Comparison of ENCODE assay signal across 2 cellular contexts in genomic region chr20:6632187-6632586, GRCh38.
TF ChIP-seq lines count a peak whose summit lies in the region.

No MANE protein-coding gene starts in this region.

TF ChIP-seq in SK-N-SH, 30 proteins besides CTCF, POLR2A, EP300 and RAD21 (continued from another document):
- TF ChIP-seq, protein P1, sequence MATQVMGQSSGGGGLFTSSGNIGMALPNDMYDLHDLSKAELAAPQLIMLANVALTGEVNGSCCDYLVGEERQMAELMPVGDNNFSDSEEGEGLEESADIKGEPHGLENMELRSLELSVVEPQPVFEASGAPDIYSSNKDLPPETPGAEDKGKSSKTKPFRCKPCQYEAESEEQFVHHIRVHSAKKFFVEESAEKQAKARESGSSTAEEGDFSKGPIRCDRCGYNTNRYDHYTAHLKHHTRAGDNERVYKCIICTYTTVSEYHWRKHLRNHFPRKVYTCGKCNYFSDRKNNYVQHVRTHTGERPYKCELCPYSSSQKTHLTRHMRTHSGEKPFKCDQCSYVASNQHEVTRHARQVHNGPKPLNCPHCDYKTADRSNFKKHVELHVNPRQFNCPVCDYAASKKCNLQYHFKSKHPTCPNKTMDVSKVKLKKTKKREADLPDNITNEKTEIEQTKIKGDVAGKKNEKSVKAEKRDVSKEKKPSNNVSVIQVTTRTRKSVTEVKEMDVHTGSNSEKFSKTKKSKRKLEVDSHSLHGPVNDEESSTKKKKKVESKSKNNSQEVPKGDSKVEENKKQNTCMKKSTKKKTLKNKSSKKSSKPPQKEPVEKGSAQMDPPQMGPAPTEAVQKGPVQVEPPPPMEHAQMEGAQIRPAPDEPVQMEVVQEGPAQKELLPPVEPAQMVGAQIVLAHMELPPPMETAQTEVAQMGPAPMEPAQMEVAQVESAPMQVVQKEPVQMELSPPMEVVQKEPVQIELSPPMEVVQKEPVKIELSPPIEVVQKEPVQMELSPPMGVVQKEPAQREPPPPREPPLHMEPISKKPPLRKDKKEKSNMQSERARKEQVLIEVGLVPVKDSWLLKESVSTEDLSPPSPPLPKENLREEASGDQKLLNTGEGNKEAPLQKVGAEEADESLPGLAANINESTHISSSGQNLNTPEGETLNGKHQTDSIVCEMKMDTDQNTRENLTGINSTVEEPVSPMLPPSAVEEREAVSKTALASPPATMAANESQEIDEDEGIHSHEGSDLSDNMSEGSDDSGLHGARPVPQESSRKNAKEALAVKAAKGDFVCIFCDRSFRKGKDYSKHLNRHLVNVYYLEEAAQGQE (IDR thresholded peaks at IDR 0.05; ENCODE audit: low read depth, low read length), result no peak
- TF ChIP-seq EZH2phosphoT487 (IDR thresholded peaks at IDR 0.05; ENCODE audit: borderline replicate concordance, low read depth) (no peak), MXI1 (IDR thresholded peaks at IDR 0.05; ENCODE audit: low read depth, low read length) (no peak), GATA2 (CRISPR knock-in tag; IDR thresholded peaks at IDR 0.05) (no peak), RXRA (IDR thresholded peaks at IDR 0.05; ENCODE audit: borderline replicate concordance, low read depth) (no peak), JUND (IDR thresholded peaks at IDR 0.05) (no peak), FOSL2 (IDR thresholded peaks at IDR 0.05; ENCODE audit: borderline replicate concordance, low read depth) (no peak), TAF1 (IDR thresholded peaks at IDR 0.05; ENCODE audit: borderline replicate concordance, low read depth, low read length) (no peak), TCF12 (IDR thresholded peaks at IDR 0.05) (no peak), FOXJ3 (CRISPR knock-in tag; IDR thresholded peaks at IDR 0.05) (no peak)
- TF ChIP-seq, protein P2, sequence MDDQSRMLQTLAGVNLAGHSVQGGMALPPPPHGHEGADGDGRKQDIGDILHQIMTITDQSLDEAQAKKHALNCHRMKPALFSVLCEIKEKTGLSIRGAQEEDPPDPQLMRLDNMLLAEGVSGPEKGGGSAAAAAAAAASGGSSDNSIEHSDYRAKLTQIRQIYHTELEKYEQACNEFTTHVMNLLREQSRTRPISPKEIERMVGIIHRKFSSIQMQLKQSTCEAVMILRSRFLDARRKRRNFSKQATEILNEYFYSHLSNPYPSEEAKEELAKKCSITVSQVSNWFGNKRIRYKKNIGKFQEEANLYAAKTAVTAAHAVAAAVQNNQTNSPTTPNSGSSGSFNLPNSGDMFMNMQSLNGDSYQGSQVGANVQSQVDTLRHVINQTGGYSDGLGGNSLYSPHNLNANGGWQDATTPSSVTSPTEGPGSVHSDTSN (IDR thresholded peaks at IDR 0.05), result no peak
- TF ChIP-seq, protein P3, sequence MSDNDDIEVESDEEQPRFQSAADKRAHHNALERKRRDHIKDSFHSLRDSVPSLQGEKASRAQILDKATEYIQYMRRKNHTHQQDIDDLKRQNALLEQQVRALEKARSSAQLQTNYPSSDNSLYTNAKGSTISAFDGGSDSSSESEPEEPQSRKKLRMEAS (IDR thresholded peaks at IDR 0.05; ENCODE audit: low read depth), result no peak

TF ChIP-seq in SK-N-SH treated with all-trans-retinoic acid at 6 μM for 48 hours, 23 proteins besides CTCF, POLR2A, EP300 and RAD21 (continued from another document):
- no peak for TF ChIP-seq ZFP3 (CRISPR knock-in tag; IDR thresholded peaks at IDR 0.05)
- no peak for TF ChIP-seq ISL1 (CRISPR knock-in tag; IDR thresholded peaks at IDR 0.05)
- TF ChIP-seq OSR1 (CRISPR knock-in tag; IDR thresholded peaks at IDR 0.05), result no peak
- no peak for TF ChIP-seq SNAI2 (CRISPR knock-in tag; IDR thresholded peaks at IDR 0.05)
- no peak for TF ChIP-seq PATZ1 (CRISPR knock-in tag; IDR thresholded peaks at IDR 0.05; ENCODE audit: borderline replicate concordance)
- no peak for TF ChIP-seq CSRNP3 (CRISPR knock-in tag; IDR thresholded peaks at IDR 0.05)
